20 cellular contexts compared by ENCODE assay signal in the genomic region with DNA sequence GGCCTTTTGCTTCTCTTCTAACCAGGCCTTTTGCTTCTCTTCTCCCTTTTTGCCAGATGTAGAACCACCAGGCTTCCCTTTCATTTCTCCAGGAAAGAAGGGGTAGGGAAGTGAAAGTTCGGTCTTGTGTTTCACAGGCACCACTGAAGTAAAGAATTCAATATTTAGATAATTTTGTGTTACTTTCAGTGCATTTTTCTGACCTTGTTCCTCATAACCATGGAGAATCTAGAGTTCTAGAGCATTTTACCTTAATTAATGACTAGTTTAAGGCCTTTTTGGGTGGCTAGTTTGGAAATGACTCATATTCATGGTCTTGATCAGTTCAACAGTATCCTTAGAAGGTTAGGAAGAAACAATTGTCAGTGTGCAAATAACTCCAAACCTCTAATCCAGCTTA. TPM values are rescaled to one million over a fixed set of nuclear protein-coding genes. Genes with fewer than 3 reads are reported as not detected.
DNase-seq lines count a peak whose midpoint lies in the region; ATAC-seq, FAIRE-seq and TF ChIP-seq lines count a peak whose summit lies in the region.
"Had no signal": no experiment of that assay in that cellular context is flagged by ENCODE, and none has a peak within 500 bp of the region (broad histone marks: within the 10 kb centered on the region; RNA-seq: fewer than 3 reads in every experiment).

No MANE protein-coding gene starts in this region.

- no peaks in the 10 kb centered on the region for H3K27me3 Mint-ChIP-seq in activated CD4-positive, alpha-beta T cell treated with anti-CD3 and anti-CD28 coated beads for 36 hours
- H3K27me3 Mint-ChIP-seq in endothelial cell (ENCODE audit: unreplicated experiment): no peaks in the 10 kb centered on the region
- H3K27me3 Mint-ChIP-seq: CD4-positive, CD25-positive, alpha-beta regulatory T cell had no signal

- peaks cover 75% of the 10 kb centered on the region for H3K4me1 Mint-ChIP-seq in activated CD4-positive, alpha-beta T cell treated with anti-CD3 and anti-CD28 coated beads for 36 hours
- peaks cover 45% of the 10 kb centered on the region for H3K4me1 Mint-ChIP-seq in endothelial cell (ENCODE audit: unreplicated experiment)
- H3K4me1 Mint-ChIP-seq: mesothelial cell of epicardium; stimulated activated memory B cell treated with anti-CD40 and anti-IgM and Interleukin-4, amounts not matched to agents 10 μg/mL and 1 μg/mL and 100 μg/mL, for 72 hours had no signal

- DNase-seq in activated CD4-positive, alpha-beta T cell treated with anti-CD3 and anti-CD28 coated beads for 36 hours: no peak
- DNase-seq in activated CD4-positive, alpha-beta T cell treated with anti-CD3 and anti-CD28 coated beads, Interleukin-2, amount 50 U/mL, for 48 hours: no peak
- DNase-seq in GM12891 (ENCODE audit: insufficient read length, low spot score) (no peak), NOMO-1 treated with dmso at 0.1 percent for 144 hours (lab: John Stamatoyannopoulos, UW; ENCODE audit: unreplicated experiment) (peak; percentile 45), endothelial cell (ENCODE audit: low spot score) (no peak), GM03348 (ENCODE audit: low spot score) (no peak)
- DNase-seq in NK-92 treated with Interleukin-12 subunit alpha and Interleukin-12 subunit beta, amount 100 ng/mL, for 24 hours (lab: John Stamatoyannopoulos, UW): no peak
- DNase-seq: 8988T; activated gamma-delta T cell; DMS79; NCI-H2029 treated with DMSO at 0.1 percent for 48 hours; NCI-H524; Peyer's patch; stimulated activated CD4-positive, alpha-beta T cell treated with anti-CD3 and anti-CD28 coated beads, Interleukin-12 subunit alpha, Interleukin-12 subunit beta, amount 100 ng/mL, for 4 hours had no signal

- ATAC-seq in activated CD4-positive, alpha-beta T cell treated with anti-CD3 and anti-CD28 coated beads for 36 hours: no peak
- no peak for ATAC-seq in HG02642 (IDR thresholded peaks at IDR 0.05; ENCODE audit: poor library complexity, unreplicated experiment)
- ATAC-seq: stimulated activated memory B cell treated with anti-CD40 and anti-IgM and Interleukin-4, amounts not matched to agents 10 μg/mL and 1 μg/mL and 100 μg/mL, for 72 hours had no signal

- H3K4me3 Mint-ChIP-seq in activated CD4-positive, alpha-beta T cell treated with anti-CD3 and anti-CD28 coated beads for 36 hours: no peak overlapping the region
- no peak overlapping the region for H3K4me3 Mint-ChIP-seq in endothelial cell (ENCODE audit: unreplicated experiment)
- H3K4me3 Mint-ChIP-seq: CD4-positive, CD25-positive, alpha-beta regulatory T cell; mesothelial cell of epicardium; neural progenitor cell; stimulated activated memory B cell treated with anti-CD40 and anti-IgM and Interleukin-4, amounts not matched to agents 10 μg/mL and 1 μg/mL and 100 μg/mL, for 72 hours had no signal

- TF ChIP-seq POLR2A in GM12891 (IDR thresholded peaks at IDR 0.05; ENCODE audit: low read depth, low read length): no peak

- FAIRE-seq in GM12891 (lab: Jason Lieb, UNC): no peak
- FAIRE-seq: astrocyte had no signal

- intact Hi-C loops in activated CD4-positive, alpha-beta T cell treated with anti-CD3 and anti-CD28 coated beads for 36 hours (cut with DNase I, micrococcal nuclease): loop anchor here (10.0 kb wide), 3 partner anchors 388 to 1988 kb away; partner anchors contain the start of gene HSPA8 (in 1 of the 2)

- no peak for TF ChIP-seq CTCF in endothelial cell (IDR thresholded peaks at IDR 0.05; ENCODE audit: unreplicated experiment)

- H3K36me3 Mint-ChIP-seq in activated CD4-positive, alpha-beta T cell treated with anti-CD3 and anti-CD28 coated beads for 36 hours (ENCODE audit: low read depth): peaks cover 25% of the 10 kb centered on the region
- H3K36me3 Mint-ChIP-seq in endothelial cell (ENCODE audit: low read depth, unreplicated experiment): peaks cover 4% of the 10 kb centered on the region
- H3K36me3 Mint-ChIP-seq: CD4-positive, CD25-positive, alpha-beta regulatory T cell; mesothelial cell of epicardium; neural progenitor cell; stimulated activated memory B cell treated with anti-CD40 and anti-IgM and Interleukin-4, amounts not matched to agents 10 μg/mL and 1 μg/mL and 100 μg/mL, for 72 hours had no signal

- POLR2A ChIA-PET in activated CD4-positive, alpha-beta T cell treated with anti-CD3 and anti-CD28 coated beads for 36 hours (lab: Charles Lee): no interaction called here

- CTCF ChIA-PET in activated CD4-positive, alpha-beta T cell treated with anti-CD3 and anti-CD28 coated beads for 36 hours (lab: Charles Lee): interaction anchor here (5.4 kb wide), 1 partner anchor 20 kb away, joined by 33 read pairs; no protein-coding TSS in a partner anchor

- H3K9me3 Mint-ChIP-seq in activated CD4-positive, alpha-beta T cell treated with anti-CD3 and anti-CD28 coated beads for 36 hours (ENCODE audit: low read depth): no peaks in the 10 kb centered on the region
- H3K9me3 Mint-ChIP-seq in endothelial cell (ENCODE audit: unreplicated experiment): no peaks in the 10 kb centered on the region
- H3K9me3 Mint-ChIP-seq: mesothelial cell of epicardium; neural progenitor cell; stimulated activated memory B cell treated with anti-CD40 and anti-IgM and Interleukin-4, amounts not matched to agents 10 μg/mL and 1 μg/mL and 100 μg/mL, for 72 hours had no signal

- H3K27ac Mint-ChIP-seq in activated CD4-positive, alpha-beta T cell treated with anti-CD3 and anti-CD28 coated beads for 36 hours: peak overlapping the region; percentile 40
- H3K27ac Mint-ChIP-seq in endothelial cell (ENCODE audit: unreplicated experiment): peak overlapping the region; percentile 14
- H3K27ac Mint-ChIP-seq: CD4-positive, CD25-positive, alpha-beta regulatory T cell; mesothelial cell of epicardium; neural progenitor cell; stimulated activated memory B cell treated with anti-CD40 and anti-IgM and Interleukin-4, amounts not matched to agents 10 μg/mL and 1 μg/mL and 100 μg/mL, for 72 hours had no signal

TF ChIP-seq in GM12891, 5 proteins besides CTCF, POLR2A, EP300 and RAD21:
- TF ChIP-seq SPI1 (IDR thresholded peaks at IDR 0.05; ENCODE audit: low read depth, low read length): peak; percentile 89
- TF ChIP-seq POU2F2 (IDR thresholded peaks at IDR 0.05; ENCODE audit: low read depth, low read length): no peak

RNA-seq across cellular contexts. Expression of gene GRAMD1B, which starts 22.7 kb away (rescaled TPM):
- 10 to 100 TPM; 38.6 to 45.7 TPM for total RNA-seq in activated CD4-positive, alpha-beta T cell treated with anti-CD3 and anti-CD28 coated beads for 36 hours
- polyA plus RNA-seq in GM12891 (2012; ENCODE audit: low read depth, missing spikeins): 23.0 TPM
- total RNA-seq in endothelial cell (ENCODE audit: unreplicated experiment): 49.6 TPM
